13 cellular contexts compared by ENCODE assay signal in the genomic region with DNA sequence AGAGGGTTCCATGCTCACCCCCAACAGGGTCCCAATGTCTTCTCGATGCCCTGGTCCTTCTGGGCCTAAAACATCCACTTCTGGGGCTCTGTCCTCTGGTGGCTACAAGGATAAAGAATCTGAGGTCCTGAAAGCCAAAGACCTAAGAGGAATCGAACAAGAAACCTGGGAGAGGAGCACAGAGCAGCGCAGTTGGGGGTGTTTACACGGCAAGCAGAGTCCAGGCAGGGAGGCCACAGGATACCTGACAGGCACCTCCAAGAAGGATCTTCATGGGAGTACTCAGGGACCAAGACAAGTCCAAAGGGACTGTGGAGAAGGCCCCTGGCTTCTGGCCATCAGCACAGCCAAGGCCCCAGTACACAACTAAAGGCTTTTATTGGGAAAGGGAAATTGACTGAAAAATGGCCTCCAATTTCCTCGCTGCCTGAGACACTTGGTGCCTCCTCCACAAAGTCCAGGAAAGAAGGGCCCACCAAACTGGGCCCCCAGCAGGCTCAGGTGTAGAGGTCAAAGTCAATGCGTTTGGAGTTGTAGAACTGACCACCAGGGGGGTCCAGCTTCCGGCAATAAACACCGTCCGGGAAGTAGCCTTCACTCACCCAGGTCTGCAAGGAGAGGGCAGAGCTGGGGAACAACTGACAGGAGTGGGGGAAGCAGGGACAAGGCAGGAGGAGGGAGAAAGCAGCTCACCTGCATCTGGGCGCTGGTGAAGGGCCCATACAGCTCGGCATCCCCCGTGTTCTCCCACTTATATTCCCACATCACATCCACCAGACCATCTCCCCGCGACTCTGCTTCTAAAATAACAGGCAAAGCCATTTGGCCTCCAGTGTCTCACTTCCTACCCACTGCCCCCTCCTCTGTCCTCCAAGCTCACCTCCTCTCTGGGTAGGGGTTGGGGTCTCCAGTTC. TPM values are rescaled to one million over a fixed set of nuclear protein-coding genes. Genes with fewer than 3 reads are reported as not detected.
A peak's percentile ranks its signal among the peaks of the same experiment; 100 is the strongest.
DNase-seq lines count a peak whose midpoint lies in the region; ATAC-seq and TF ChIP-seq lines count a peak whose summit lies in the region.
"Had no signal": no experiment of that assay in that cellular context is flagged by ENCODE, and none has a peak within 500 bp of the region (broad histone marks: within the 10 kb centered on the region; RNA-seq: fewer than 3 reads in every experiment).

No MANE protein-coding gene starts in this region.

- H3K27ac ChIP-seq in lung (ENCODE audit: low read depth in 1 of 2, low read length in 1 of 2) (peak overlapping the region; percentile 32 to 78), testis (peak overlapping the region; percentile 50 to 75), trophoblast cell (ENCODE audit: low read depth, low read length) (no peak overlapping the region)
- H3K27ac ChIP-seq: SJSA1 had no signal

- H3K9ac ChIP-seq in trophoblast cell (ENCODE audit: low read length) = no peak overlapping the region

- H3K9me3 ChIP-seq in lung (ENCODE audit: control insufficient read depth in 2 of 2, insufficient read depth in 1 of 2, low read length in 1 of 2) (no peaks in the 10 kb centered on the region), testis (no peaks in the 10 kb centered on the region), trophoblast cell (ENCODE audit: insufficient read depth, low read depth, low read length) (no peaks in the 10 kb centered on the region)
- H3K9me3 ChIP-seq: SJSA1 had no signal

- H3K18ac ChIP-seq in trophoblast cell (ENCODE audit: low read length) = no peak overlapping the region

- no peak overlapping the region for H2AFZ ChIP-seq in trophoblast cell (ENCODE audit: insufficient read depth, low read length, poor library complexity)

- no peak for ATAC-seq in activated T-cell treated with anti-CD3 and anti-CD28 coated beads, Interleukin-2, amount 50 U/mL, for 72 hours (replicated peaks in 1 of 2)
- ATAC-seq in lung (ENCODE audit: insufficient read depth, low FRiP score) = no peak

- no peak overlapping the region for H3K14ac ChIP-seq in trophoblast cell (ENCODE audit: low read length)

- peak overlapping the region; percentile 16 to 22 for H3K4me3 Mint-ChIP-seq in activated T-cell treated with anti-CD3 and anti-CD28 coated beads, Interleukin-2, amount 50 U/mL, for 72 hours

- H3K27me3 ChIP-seq in lung (ENCODE audit: control insufficient read depth, insufficient read depth) (no peaks in the 10 kb centered on the region), testis (no peaks in the 10 kb centered on the region), trophoblast cell (ENCODE audit: insufficient read depth, low read length) (no peaks in the 10 kb centered on the region)
- H3K27me3 ChIP-seq: SJSA1 had no signal

- H2BK5ac ChIP-seq in trophoblast cell (ENCODE audit: low read depth, low read length, poor library complexity) = no peak overlapping the region

- H3K36me3 ChIP-seq in lung (ENCODE audit: control insufficient read depth in 2 of 2, insufficient read depth in 2 of 2, low read length in 2 of 2) (peaks cover 0 to 32% of the 10 kb centered on the region in 2 donors), testis (ENCODE audit: low read depth, missing control alignments) (no peaks in the 10 kb centered on the region), trophoblast cell (ENCODE audit: control insufficient read depth in 1 of 2, insufficient read depth in 2 of 2, low read length in 2 of 2) (peaks cover 54 to 56% of the 10 kb centered on the region in 2 experiments)

- H3K4ac ChIP-seq in trophoblast cell (ENCODE audit: low read depth, low read length) = no peak overlapping the region

- H3K4me1 ChIP-seq in lung (ENCODE audit: control insufficient read depth in 2 of 2, insufficient read depth in 2 of 2, low read length in 2 of 2) (peaks cover 5 to 25% of the 10 kb centered on the region in 2 donors), testis (peaks cover 37% of the 10 kb centered on the region), trophoblast cell (ENCODE audit: control insufficient read depth in 1 of 2, insufficient read depth in 2 of 2, low read length in 2 of 2) (peaks cover 12 to 13% of the 10 kb centered on the region in 2 experiments)

- DNase-seq in activated T-cell treated with anti-CD3 and anti-CD28 coated beads, Interleukin-2, amount 50 U/mL, for 72 hours = no peak
- DNase-seq in activated T-cell treated with anti-CD3 and anti-CD28 coated beads, Interleukin-2, amount 50 U/mL, for 1 hour = no peak
- no peak for DNase-seq in astrocyte of the cerebellum (ENCODE audit: low read depth)
- DNase-seq in lung (ENCODE audit: low spot score) = no peak
- DNase-seq in testis = no peak
- no peak for DNase-seq in trophoblast cell
- no peak for DNase-seq in NCI-H187 (lab: John Stamatoyannopoulos, UW)
- DNase-seq in activated CD4-positive, alpha-beta T cell treated with anti-CD3 and anti-CD28 coated beads, Interleukin-2, amount 50 U/mL, for 1 hour = no peak
- DNase-seq: AML-193; central memory CD4-positive, alpha-beta T cell; NCI-H1417 had no signal

- H2BK120ac ChIP-seq in trophoblast cell (ENCODE audit: insufficient read depth, low read length, poor library complexity) = no peak overlapping the region

- peaks cover 15% of the 10 kb centered on the region for H3K79me1 ChIP-seq in trophoblast cell (ENCODE audit: low read length)

- no peak overlapping the region for H3K23ac ChIP-seq in trophoblast cell (ENCODE audit: low read length)

- intact Hi-C loops in testis (cut with DNase I; ENCODE audit: low total_unique reads) = no loop called here

- H2BK12ac ChIP-seq in trophoblast cell (ENCODE audit: low read length) = no peak overlapping the region

- H4K91ac ChIP-seq in trophoblast cell (ENCODE audit: low read depth, low read length) = no peak overlapping the region

- H3K4me1 Mint-ChIP-seq in activated T-cell treated with anti-CD3 and anti-CD28 coated beads, Interleukin-2, amount 50 U/mL, for 72 hours (ENCODE audit: low read depth) = peaks cover 71% of the 10 kb centered on the region

- in situ Hi-C loops in astrocyte of the cerebellum (cut with HindIII; ENCODE audit: low sequenced_read_pairs) = no loop called here

- no peaks in the 10 kb centered on the region for H3K9me3 Mint-ChIP-seq in activated T-cell treated with anti-CD3 and anti-CD28 coated beads, Interleukin-2, amount 50 U/mL, for 72 hours

- H4K12ac ChIP-seq in trophoblast cell (ENCODE audit: low read depth, low read length) = no peak overlapping the region

- no peak overlapping the region for H3K4me2 ChIP-seq in trophoblast cell (ENCODE audit: low read length)

- no peak overlapping the region for H2AK5ac ChIP-seq in trophoblast cell (ENCODE audit: low read length)

- H3K79me2 ChIP-seq in trophoblast cell (ENCODE audit: control insufficient read depth, insufficient read depth, low read length, poor library complexity) = peaks cover 10% of the 10 kb centered on the region

- H3K4me3 ChIP-seq in astrocyte of the cerebellum (ENCODE audit: low read depth, low read length) (no peak overlapping the region), lung (no peak overlapping the region), testis (no peak overlapping the region), trophoblast cell (ENCODE audit: low read depth, low read length) (no peak overlapping the region)

- peaks cover 5 to 19% of the 10 kb centered on the region in 2 donors for H3K36me3 Mint-ChIP-seq in activated T-cell treated with anti-CD3 and anti-CD28 coated beads, Interleukin-2, amount 50 U/mL, for 72 hours (ENCODE audit: insufficient read depth in 2 of 2)

- TF ChIP-seq POLR2A in testis (IDR thresholded peaks at IDR 0.05) = no peak

- no peak overlapping the region for H4K8ac ChIP-seq in trophoblast cell (ENCODE audit: low read depth, low read length)

- 86 to 89% methylated on average over 14 of the region's 14 CpGs for WGBS in lung, 2 donors
- WGBS in testis, 2 donors = 88 to 89% methylated on average over 9 to 14 of the region's 14 CpGs
- no CpG with 5 or more reads among the region's 14 CpGs for WGBS in trophoblast cell (ENCODE audit: extremely low coverage, insufficient coverage, insufficient read length)

- H3K27me3 Mint-ChIP-seq in activated T-cell treated with anti-CD3 and anti-CD28 coated beads, Interleukin-2, amount 50 U/mL, for 72 hours (ENCODE audit: low read depth) = no peaks in the 10 kb centered on the region

- TF ChIP-seq CTCF in astrocyte of the cerebellum (IDR thresholded peaks at IDR 0.05; ENCODE audit: low read depth, low read length, missing control alignments) (peak; percentile 16), lung (IDR thresholded peaks at IDR 0.05; ENCODE audit: control extremely low read depth, extremely low read depth) (no peak), testis (IDR thresholded peaks at IDR 0.05) (no peak)

- peak overlapping the region; percentile 20 for H3K27ac Mint-ChIP-seq in activated T-cell treated with anti-CD3 and anti-CD28 coated beads, Interleukin-2, amount 50 U/mL, for 72 hours

RNA-seq across cellular contexts. Expression of a gene that starts 2.4 kb away (rescaled TPM):
- 10 to 100 TPM; 61.9 to 63.5 TPM for total RNA-seq in activated T-cell treated with anti-CD3 and anti-CD28 coated beads, Interleukin-2, amount 50 U/mL, for 72 hours
- total RNA-seq in lung = 10 to 100 TPM; 37.5 to 69.8 TPM
- polyA plus RNA-seq in lung = 10 to 100 TPM; 43.5 to 49.1 TPM
- total RNA-seq in testis = 10 to 100 TPM; 32.8 to 39.5 TPM
- 52.5 TPM for polyA plus RNA-seq in testis (ENCODE audit: insufficient read depth, low read depth, low replicate concordance)
- polyA plus RNA-seq in trophoblast cell (2013) = 35.5 and 38.3 TPM in 2 replicates

RNA-seq across cellular contexts. Expression of a gene that starts 17.5 kb away (rescaled TPM):
- 10 to 100 TPM; 48.0 to 50.7 TPM for total RNA-seq in activated T-cell treated with anti-CD3 and anti-CD28 coated beads, Interleukin-2, amount 50 U/mL, for 72 hours
- 10 to 100 TPM; 31.7 to 43.6 TPM for total RNA-seq in lung
- polyA plus RNA-seq in lung = 10 to 100 TPM; 26.9 to 27.8 TPM
- total RNA-seq in testis = 10 to 100 TPM; 60.5 to 64.0 TPM
- polyA plus RNA-seq in testis (ENCODE audit: insufficient read depth, low read depth, low replicate concordance) = 86.2 TPM
- polyA plus RNA-seq in trophoblast cell (2013) = 29.4 and 29.9 TPM in 2 replicates

RNA-seq across cellular contexts. Expression of a gene that starts 21.9 kb away (rescaled TPM):
- 1 to 10 TPM in 1 of 2 donors, not detected in 1; 2.0 TPM for total RNA-seq in activated T-cell treated with anti-CD3 and anti-CD28 coated beads, Interleukin-2, amount 50 U/mL, for 72 hours
- total RNA-seq in lung (not detected), testis (1 to 10 TPM; 2.5 to 4.2 TPM)
- polyA plus RNA-seq in lung (1 to 10 TPM in 1 of 2 donors, under 1 TPM in 1; 0.44 to 3.9 TPM), testis (ENCODE audit: insufficient read depth, low read depth, low replicate concordance) (18.5 TPM)
- 4.0 and 5.0 TPM in 2 replicates for polyA plus RNA-seq in trophoblast cell (2013)
- total RNA-seq: kidney epithelial cell, SJSA1 had no signal

RNA-seq across cellular contexts. Expression of a gene that starts 29.6 kb away (rescaled TPM):
- 100 to 1,000 TPM; 223 to 233 TPM for total RNA-seq in activated T-cell treated with anti-CD3 and anti-CD28 coated beads, Interleukin-2, amount 50 U/mL, for 72 hours
- 1 to 10 TPM; 3.3 to 4.6 TPM for total RNA-seq in lung
- 1 to 10 TPM; 5.8 to 7.3 TPM for polyA plus RNA-seq in lung
- total RNA-seq in testis = 1 to 10 TPM in 1 of 2 donors, under 1 TPM in 1; 0.63 to 2.4 TPM
- 3.9 TPM for polyA plus RNA-seq in testis (ENCODE audit: insufficient read depth, low read depth, low replicate concordance)
- polyA plus RNA-seq in trophoblast cell (2013) = 1.3 and 1.5 TPM in 2 replicates
- total RNA-seq: SJSA1 had no signal

RNA-seq across cellular contexts. Expression of a gene that starts 42.5 kb away (rescaled TPM):
- total RNA-seq in activated T-cell treated with anti-CD3 and anti-CD28 coated beads, Interleukin-2, amount 50 U/mL, for 72 hours = 10 to 100 TPM; 10.5 to 13.1 TPM
- total RNA-seq in lung = 1 to 10 TPM; 5.3 to 8.0 TPM
- polyA plus RNA-seq in lung = 1 to 10 TPM; 4.2 to 4.7 TPM
- 1 to 10 TPM; 6.5 to 9.0 TPM for total RNA-seq in testis
- 6.3 TPM for polyA plus RNA-seq in testis (ENCODE audit: insufficient read depth, low read depth, low replicate concordance)
- 11.6 and 12.1 TPM in 2 replicates for polyA plus RNA-seq in trophoblast cell (2013)
